Comparison of ENCODE assay signal across 1 cellular context in the genomic region with DNA sequence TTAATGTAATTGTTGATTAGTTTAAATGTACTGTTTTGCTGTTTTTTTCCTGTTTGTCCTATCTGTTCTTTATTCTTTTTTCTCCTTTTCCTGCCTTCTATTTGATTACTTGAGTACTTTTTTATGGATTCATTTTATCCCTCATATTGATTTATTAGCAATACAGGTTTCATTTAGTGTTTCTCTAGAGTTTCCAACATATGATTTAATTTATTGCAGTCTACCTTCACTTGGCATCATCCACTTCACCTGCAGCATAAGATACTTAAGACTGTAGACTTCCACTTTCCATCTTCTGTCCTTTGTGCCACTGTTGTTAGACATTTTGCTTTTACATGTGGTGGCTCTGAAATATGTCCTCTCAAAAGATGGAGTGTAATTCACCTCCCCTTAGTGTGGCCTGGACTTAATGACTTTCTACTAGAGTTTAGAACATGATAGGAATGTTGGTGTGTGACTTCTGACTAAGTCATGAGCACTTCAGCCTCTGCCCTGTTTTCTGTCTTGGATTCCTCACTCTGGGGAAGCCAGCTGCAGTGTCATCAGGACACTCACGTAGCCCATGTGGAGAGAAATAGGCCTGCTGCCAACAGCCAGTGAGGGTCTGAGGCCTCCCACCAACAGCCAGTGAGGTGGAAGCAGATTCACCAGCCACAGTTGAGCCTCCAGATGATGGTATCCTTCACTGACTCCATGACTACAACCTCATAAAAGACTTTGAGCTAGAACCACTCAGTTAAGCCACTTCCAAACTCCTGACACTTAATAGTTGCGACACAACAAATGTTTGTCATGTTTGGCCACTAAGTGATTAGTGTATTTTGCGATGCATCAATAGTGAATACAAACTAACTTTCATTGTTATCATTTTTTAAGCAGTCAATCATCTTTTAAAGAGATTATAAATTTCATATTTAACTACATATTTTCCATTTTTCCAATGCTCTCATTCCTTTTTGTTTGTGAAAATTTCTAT.
A peak's percentile ranks its signal among the peaks of the same experiment; 100 is the strongest.
TF ChIP-seq lines count a peak whose summit lies in the region.

No MANE protein-coding gene starts in this region.

TF ChIP-seq in K562, 482 proteins besides CTCF, POLR2A, EP300 and RAD21 (continued from another document and continues in another):
- no peak for TF ChIP-seq CHD7 (IDR thresholded peaks at IDR 0.05; ENCODE audit: low read depth, low read length)
- no peak for TF ChIP-seq BRD9 (IDR thresholded peaks at IDR 0.05; ENCODE audit: low read depth, partially characterized antibody)
- TF ChIP-seq ARID3A (IDR thresholded peaks at IDR 0.05; ENCODE audit: borderline replicate concordance, low read depth, low read length), result 0 out of 2 replicates have a peak, but pooled peaks have one; percentile 38
- TF ChIP-seq ZNF146 (CRISPR knock-in tag; IDR thresholded peaks at IDR 0.05; ENCODE audit: unreplicated experiment), result no peak
- TF ChIP-seq RNF2 (IDR thresholded peaks at IDR 0.05), result peak; percentile 35; the same call in 1 of the 2 replicates
- peak; percentile 19 to 49; a peak in 2 of 4 replicates for TF ChIP-seq MLLT1 (IDR thresholded peaks at IDR 0.05)
- no peak for TF ChIP-seq ZKSCAN1 (IDR thresholded peaks at IDR 0.05; ENCODE audit: low read depth, low read length)
- TF ChIP-seq ATF1 (CRISPR knock-in tag; IDR thresholded peaks at IDR 0.05), result no peak
- TF ChIP-seq ATF1 (tag; IDR thresholded peaks at IDR 0.05), result peak; percentile 44; the same call in 1 of the 2 replicates
- TF ChIP-seq SRSF9 (IDR thresholded peaks at IDR 0.05; ENCODE audit: borderline replicate concordance, low read depth, low read length), result no peak
- no peak for TF ChIP-seq SNRNP70 (optimal IDR thresholded peaks at IDR 0.05; ENCODE audit: low read depth, low read length)
- TF ChIP-seq ZNF561 (CRISPR knock-in tag; conservative IDR thresholded peaks at IDR 0.05), result no peak
- TF ChIP-seq IFI16 (CRISPR knock-in tag; IDR thresholded peaks at IDR 0.05), result no peak
- no peak for TF ChIP-seq HDAC2 (IDR thresholded peaks at IDR 0.05)
- TF ChIP-seq, protein P1, sequence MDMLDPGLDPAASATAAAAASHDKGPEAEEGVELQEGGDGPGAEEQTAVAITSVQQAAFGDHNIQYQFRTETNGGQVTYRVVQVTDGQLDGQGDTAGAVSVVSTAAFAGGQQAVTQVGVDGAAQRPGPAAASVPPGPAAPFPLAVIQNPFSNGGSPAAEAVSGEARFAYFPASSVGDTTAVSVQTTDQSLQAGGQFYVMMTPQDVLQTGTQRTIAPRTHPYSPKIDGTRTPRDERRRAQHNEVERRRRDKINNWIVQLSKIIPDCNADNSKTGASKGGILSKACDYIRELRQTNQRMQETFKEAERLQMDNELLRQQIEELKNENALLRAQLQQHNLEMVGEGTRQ (CRISPR knock-in tag; IDR thresholded peaks at IDR 0.05), result no peak
- peak; percentile 68 for TF ChIP-seq KLF10 (CRISPR knock-in tag; IDR thresholded peaks at IDR 0.05)
- TF ChIP-seq RBM22 (IDR thresholded peaks at IDR 0.05; ENCODE audit: low read depth, low read length, poor library complexity, severe bottlenecking), result no peak
- TF ChIP-seq ZZZ3 (IDR thresholded peaks at IDR 0.05), result no peak
- TF ChIP-seq HDAC3 (IDR thresholded peaks at IDR 0.05; ENCODE audit: borderline replicate concordance, partially characterized antibody), result peak; percentile 30
- no peak for TF ChIP-seq ZFPM2 (CRISPR knock-in tag; IDR thresholded peaks at IDR 0.05)
- no peak for TF ChIP-seq TAF9B (IDR thresholded peaks at IDR 0.05; ENCODE audit: partially characterized antibody)
- no peak for TF ChIP-seq SETDB1 (IDR thresholded peaks at IDR 0.05; ENCODE audit: low read length)
- TF ChIP-seq SMARCE1 (IDR thresholded peaks at IDR 0.05), result no peak
- TF ChIP-seq TEAD2 (tag; IDR thresholded peaks at IDR 0.05), result no peak
- no peak for TF ChIP-seq ESRRA (IDR thresholded peaks at IDR 0.05; ENCODE audit: borderline replicate concordance, low read depth)
- TF ChIP-seq, protein P2, sequence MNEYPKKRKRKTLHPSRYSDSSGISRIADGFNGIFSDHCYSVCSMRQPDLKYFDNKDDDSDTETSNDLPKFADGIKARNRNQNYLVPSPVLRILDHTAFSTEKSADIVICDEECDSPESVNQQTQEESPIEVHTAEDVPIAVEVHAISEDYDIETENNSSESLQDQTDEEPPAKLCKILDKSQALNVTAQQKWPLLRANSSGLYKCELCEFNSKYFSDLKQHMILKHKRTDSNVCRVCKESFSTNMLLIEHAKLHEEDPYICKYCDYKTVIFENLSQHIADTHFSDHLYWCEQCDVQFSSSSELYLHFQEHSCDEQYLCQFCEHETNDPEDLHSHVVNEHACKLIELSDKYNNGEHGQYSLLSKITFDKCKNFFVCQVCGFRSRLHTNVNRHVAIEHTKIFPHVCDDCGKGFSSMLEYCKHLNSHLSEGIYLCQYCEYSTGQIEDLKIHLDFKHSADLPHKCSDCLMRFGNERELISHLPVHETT (CRISPR knock-in tag; conservative IDR thresholded peaks at IDR 0.05 in 1 of 2, IDR thresholded peaks at IDR 0.05 in 1 of 2), result peak in 1 of 2 experiments; percentile 42; a peak in 1 of 4 replicates
- TF ChIP-seq ZNF143 (CRISPR knock-in tag; IDR thresholded peaks at IDR 0.05), result no peak
- TF ChIP-seq CCNT2 (IDR thresholded peaks at IDR 0.05; ENCODE audit: borderline replicate concordance, extremely low read depth, insufficient read length, low read depth, low read length), result no peak
- no peak for TF ChIP-seq SRSF3 (IDR thresholded peaks at IDR 0.05; ENCODE audit: insufficient read depth, low read length)
- peak; percentile 78 for TF ChIP-seq ZNF445 (CRISPR knock-in tag; IDR thresholded peaks at IDR 0.05; ENCODE audit: low read depth)
- no peak for TF ChIP-seq ZEB2 (IDR thresholded peaks at IDR 0.05)
- TF ChIP-seq MBD2 (IDR thresholded peaks at IDR 0.05; ENCODE audit: borderline replicate concordance, low read depth), result no peak
- no peak for TF ChIP-seq U2AF2 (optimal IDR thresholded peaks at IDR 0.05; ENCODE audit: low read depth, low read length)
- TF ChIP-seq BRF1 (IDR thresholded peaks at IDR 0.05; ENCODE audit: borderline replicate concordance, extremely low read depth, insufficient read length), result no peak
- TF ChIP-seq TGIF2 (CRISPR knock-in tag; IDR thresholded peaks at IDR 0.05), result no peak
- peak; percentile 77 for TF ChIP-seq ZBED1 (IDR thresholded peaks at IDR 0.05)
- TF ChIP-seq TCF7L2 (IDR thresholded peaks at IDR 0.05; ENCODE audit: low read depth, low read length), result no peak
- no peak for TF ChIP-seq RAD51 (IDR thresholded peaks at IDR 0.05; ENCODE audit: borderline replicate concordance, low read depth)
- 0 out of 2 replicates have a peak, but pooled peaks have one; percentile 57 for TF ChIP-seq THAP7 (CRISPR knock-in tag; IDR thresholded peaks at IDR 0.05)
- peak in 1 of 2 experiments; percentile 40; a peak in 1 of 4 replicates for TF ChIP-seq CSDE1 (IDR thresholded peaks at IDR 0.05)
- no peak for TF ChIP-seq HMGN3 (IDR thresholded peaks at IDR 0.05; ENCODE audit: borderline replicate concordance, extremely low read depth, insufficient read length, low read depth, low read length)
- no peak for TF ChIP-seq ZNF584 (CRISPR knock-in tag; IDR thresholded peaks at IDR 0.05; ENCODE audit: low read depth)
- no peak for TF ChIP-seq U2AF1 (optimal IDR thresholded peaks at IDR 0.05; ENCODE audit: low read depth, low read length)
- TF ChIP-seq STAG1 (CRISPR knock-in tag; IDR thresholded peaks at IDR 0.05; ENCODE audit: borderline replicate concordance), result no peak
- 0 out of 2 replicates have a peak, but pooled peaks have one; percentile 13 for TF ChIP-seq ELF4 (CRISPR knock-in tag; IDR thresholded peaks at IDR 0.05)
